In the genomic region with DNA sequence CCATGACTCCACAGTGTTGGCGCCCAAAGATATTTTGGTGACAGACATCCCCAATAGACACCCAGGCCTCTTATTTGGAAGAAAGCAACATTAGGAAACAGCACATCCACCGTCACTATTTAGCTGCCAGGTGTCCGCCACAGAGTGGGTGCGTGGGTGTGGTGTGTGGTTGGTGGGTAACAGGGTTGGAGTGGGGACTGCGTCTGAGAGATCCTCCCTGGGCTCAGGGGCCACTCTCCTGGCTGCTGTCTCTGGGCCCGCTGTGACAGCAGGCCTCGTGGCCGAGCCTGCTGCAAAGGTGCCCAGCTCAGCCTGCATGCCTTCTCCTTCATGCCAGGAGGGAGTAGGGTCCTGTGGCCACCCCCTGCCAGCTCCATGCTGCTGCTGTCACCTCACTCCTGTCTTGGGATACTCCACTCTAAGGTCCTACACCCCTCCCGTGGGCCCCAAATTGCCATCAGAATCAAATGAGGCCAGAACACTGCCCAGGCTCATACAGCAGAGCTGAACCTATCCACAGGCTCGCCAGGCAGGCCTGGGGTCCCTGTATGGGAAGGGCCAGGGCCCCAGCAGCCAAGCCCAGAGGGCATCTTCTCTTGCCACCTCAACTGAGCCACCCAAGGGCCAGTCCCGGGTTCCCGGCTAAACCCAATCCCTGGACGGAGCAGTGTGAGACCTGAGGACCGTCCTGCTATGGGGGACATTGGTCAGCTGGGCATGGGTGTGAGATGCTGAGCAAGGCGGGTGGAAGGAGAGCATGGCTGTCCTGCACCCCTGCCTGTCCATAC, we compare ENCODE assay signal across 1 cellular context.
TF ChIP-seq lines count a peak whose summit lies in the region.

No MANE protein-coding gene starts in this region.

TF ChIP-seq in GM23338, 12 proteins besides CTCF, POLR2A, EP300 and RAD21 (continued from another document):
- TF ChIP-seq ZNF462 (CRISPR knock-in tag; IDR thresholded peaks at IDR 0.05), result no peak
- no peak for TF ChIP-seq ZNF114 (CRISPR knock-in tag; IDR thresholded peaks at IDR 0.05)
- TF ChIP-seq CREB1 (CRISPR knock-in tag; IDR thresholded peaks at IDR 0.05; ENCODE audit: low read depth), result no peak
- no peak for TF ChIP-seq NANOG (IDR thresholded peaks at IDR 0.05; ENCODE audit: borderline replicate concordance)
- no peak for TF ChIP-seq REST (IDR thresholded peaks at IDR 0.05; ENCODE audit: unreplicated experiment)
- TF ChIP-seq EZH2 (IDR thresholded peaks at IDR 0.05; ENCODE audit: low read depth, unreplicated experiment), result no peak
TF ChIP-seq in GM23338: peak in this region for 0.
